Comparison of ENCODE assay signal across 8 cellular contexts in the genomic region with DNA sequence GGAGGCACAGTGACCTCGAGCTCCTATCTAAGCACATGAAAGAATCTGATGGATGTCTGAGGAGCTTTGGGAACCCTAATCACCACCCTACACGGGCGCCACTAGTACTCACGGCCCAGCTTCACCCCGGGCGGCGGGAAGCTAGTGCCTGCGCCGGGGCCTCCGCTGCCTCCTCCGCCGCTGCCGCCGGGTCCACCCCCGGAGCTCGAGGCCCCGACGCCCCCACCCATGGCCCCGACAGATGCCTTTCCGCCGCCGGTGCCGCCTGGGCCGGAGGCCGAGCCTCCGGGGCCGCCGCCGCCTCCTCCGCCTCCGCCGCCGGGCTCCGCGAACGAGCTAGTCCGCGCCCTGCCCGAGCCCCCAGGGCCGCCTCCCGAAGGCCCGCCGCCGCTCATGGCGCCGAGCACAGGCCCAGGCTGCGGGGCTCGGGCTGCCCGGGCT. TPM values are rescaled to one million over a fixed set of nuclear protein-coding genes. Genes with fewer than 3 reads are reported as not detected.
DNase-seq lines count a peak whose midpoint lies in the region; ATAC-seq and TF ChIP-seq lines count a peak whose summit lies in the region.

No MANE protein-coding gene starts in this region.

- H3F3A ChIP-seq in PC-3 (ENCODE audit: low read length, unreplicated experiment), result no peaks in the 10 kb centered on the region

- BruUV-seq in PC-3 (replicated peaks; lab: Mats Ljungman, UMichigan), result no TSS peak

- peak overlapping the region; percentile 96 for H3K4me3 ChIP-seq in cardiac muscle cell
- H3K4me3 ChIP-seq in PC-3 (ENCODE audit: low read length), result peak overlapping the region; percentile 98
- peak overlapping the region; percentile 92 for H3K4me3 ChIP-seq in endocrine pancreas (ENCODE audit: control insufficient read depth, insufficient read depth, low read length)

- no peaks in the 10 kb centered on the region for H3K9me2 ChIP-seq in PC-3 (replicated peaks; ENCODE audit: low read length)

- peak overlapping the region; percentile 95 for H3K27ac Mint-ChIP-seq in nephron progenitor cell

- no peaks in the 10 kb centered on the region for H3K27me3 ChIP-seq in cardiac muscle cell
- no peaks in the 10 kb centered on the region for H3K27me3 ChIP-seq in PC-3 (ENCODE audit: low read length)
- no peaks in the 10 kb centered on the region for H3K27me3 ChIP-seq in endocrine pancreas (ENCODE audit: control insufficient read depth, insufficient read depth, low read length)

- peaks cover 58% of the 10 kb centered on the region for H3K4me1 Mint-ChIP-seq in nephron progenitor cell

- ATAC-seq in Right ventricle myocardium inferior (no peak), PC-3 (no peak)

- H3K36me3 Mint-ChIP-seq in nephron progenitor cell (ENCODE audit: low read depth), result peaks cover 19% of the 10 kb centered on the region

- H3K9me3 ChIP-seq in cardiac muscle cell (ENCODE audit: low read depth) (no peaks in the 10 kb centered on the region), PC-3 (ENCODE audit: low read length) (no peaks in the 10 kb centered on the region), endocrine pancreas (ENCODE audit: control insufficient read depth, low read length) (no peaks in the 10 kb centered on the region)

- POLR2A ChIA-PET in PC-3 (lab: Charles Lee; ENCODE audit: unreplicated experiment), result interaction anchor here (0.5 to 0.7 kb wide), 3 partner anchors 24 to 161 kb away, joined by 3 to 4 read pairs (median 3); no protein-coding TSS in a partner anchor

- no peaks in the 10 kb centered on the region for H3K9me3 Mint-ChIP-seq in nephron progenitor cell

- CTCF ChIA-PET in PC-3 (lab: Charles Lee), result no interaction called here

- DNase-seq in cardiac muscle cell (ENCODE audit: low read depth in 1 of 2, low spot score in 1 of 2) (peak in 1 of 2 donors; percentile 20), Right ventricle myocardium inferior (ENCODE audit: missing footprints) (no peak), PC-3 (no peak), nephron progenitor cell (no peak), NOMO-1 treated with DMSO at 0.1 percent for 48 hours (lab: John Stamatoyannopoulos, UW; ENCODE audit: unreplicated experiment) (no peak), HK-2 (ENCODE audit: unreplicated experiment) (no peak), NCI-H2196 treated with DMSO at 0.1 percent for 48 hours (lab: John Stamatoyannopoulos, UW; ENCODE audit: unreplicated experiment) (no peak)

- H3K4me3 Mint-ChIP-seq in nephron progenitor cell, result peak overlapping the region; percentile 89

- peaks cover 7% of the 10 kb centered on the region for H3K27me3 Mint-ChIP-seq in nephron progenitor cell (ENCODE audit: low read depth, poor library complexity)

- H3K36me3 ChIP-seq in cardiac muscle cell, result no peaks in the 10 kb centered on the region
- H3K36me3 ChIP-seq in PC-3 (ENCODE audit: low read depth, low read length), result no peaks in the 10 kb centered on the region
- H3K36me3 ChIP-seq in endocrine pancreas (ENCODE audit: control insufficient read depth, insufficient read depth, low read length), result no peaks in the 10 kb centered on the region

- peak overlapping the region; percentile 95 for H3K27ac ChIP-seq in cardiac muscle cell
- H3K27ac ChIP-seq in PC-3 (ENCODE audit: low read length), result no peak overlapping the region

- TF ChIP-seq CTCF in cardiac muscle cell (IDR thresholded peaks at IDR 0.05; ENCODE audit: low read depth, low read length) (no peak), PC-3 (conservative IDR thresholded peaks at IDR 0.05; ENCODE audit: low read depth, low read length) (no peak), nephron progenitor cell (IDR thresholded peaks at IDR 0.05) (no peak)

- H3K4me2 ChIP-seq in PC-3 (ENCODE audit: low read length), result peak overlapping the region; percentile 94

- intact Hi-C loops in Right ventricle myocardium inferior (cut with DNase I) (loop anchor here (1.0 to 10.0 kb wide), 3 partner anchors 22 to 190 kb away; a partner anchor contains a TSS), PC-3 (cut with micrococcal nuclease) (loop anchor here (2.0 kb wide), 1 partner anchor 25 kb away; a partner anchor contains a TSS)

- H3K79me2 ChIP-seq in PC-3 (ENCODE audit: low read length), result peaks cover 44% of the 10 kb centered on the region

- no peak overlapping the region for H2AFZ ChIP-seq in PC-3 (ENCODE audit: low read length)

- H3K9ac ChIP-seq in PC-3 (ENCODE audit: low read length) (peak overlapping the region; percentile 93), endocrine pancreas (ENCODE audit: control insufficient read depth, insufficient read depth, low read length) (peak overlapping the region; percentile 97)

- H3K4me1 ChIP-seq in cardiac muscle cell (ENCODE audit: low read depth) (peaks cover 12% of the 10 kb centered on the region), PC-3 (ENCODE audit: insufficient read depth, low read length) (peaks cover 4% of the 10 kb centered on the region), endocrine pancreas (ENCODE audit: control insufficient read depth, insufficient read depth, low read length) (peaks cover 8% of the 10 kb centered on the region)

- no peaks in the 10 kb centered on the region for H4K20me1 ChIP-seq in PC-3 (ENCODE audit: low read length)

RNA-seq across cellular contexts. Expression of a gene that starts 0.3 kb away (rescaled TPM):
- total RNA-seq in cardiac muscle cell (28.0 and 33.2 TPM in 2 replicates), Right ventricle myocardium inferior (36.3 TPM), PC-3 (2014; rRNA removed) (25.0 and 29.0 TPM in 2 replicates)
- polyA plus RNA-seq in cardiac muscle cell, result 35.3 and 40.2 TPM in 2 replicates

RNA-seq across cellular contexts. Expression of a gene that starts 12.8 kb away (rescaled TPM):
- 97.6 and 108 TPM in 2 replicates for total RNA-seq in cardiac muscle cell
- 25.1 and 25.4 TPM in 2 replicates for polyA plus RNA-seq in cardiac muscle cell
- total RNA-seq in Right ventricle myocardium inferior, result 44.4 TPM
- 17.0 and 40.2 TPM in 2 replicates for total RNA-seq in PC-3 (2014; rRNA removed)

RNA-seq across cellular contexts. Expression of a gene that starts 22.0 kb away (rescaled TPM):
- 8.8 and 13.0 TPM in 2 replicates for total RNA-seq in cardiac muscle cell
- 9.2 and 10.1 TPM in 2 replicates for polyA plus RNA-seq in cardiac muscle cell
- total RNA-seq in Right ventricle myocardium inferior, result 6.1 TPM
- 5.1 and 6.1 TPM in 2 replicates for total RNA-seq in PC-3 (2014; rRNA removed)

RNA-seq across cellular contexts. Expression of a gene that starts 24.6 kb away (rescaled TPM):
- total RNA-seq in cardiac muscle cell, result 69.7 and 71.6 TPM in 2 replicates
- 46.0 and 58.2 TPM in 2 replicates for polyA plus RNA-seq in cardiac muscle cell
- 16.7 TPM for total RNA-seq in Right ventricle myocardium inferior
- total RNA-seq in PC-3 (2014; rRNA removed), result 34.4 and 38.2 TPM in 2 replicates

RNA-seq across cellular contexts. Expression of a gene that starts 27.0 kb away (rescaled TPM):
- total RNA-seq in cardiac muscle cell (55.5 and 62.9 TPM in 2 replicates), Right ventricle myocardium inferior (34.6 TPM), PC-3 (2014; rRNA removed) (9.8 and 21.4 TPM in 2 replicates)
- polyA plus RNA-seq in cardiac muscle cell, result 18.1 and 18.7 TPM in 2 replicates
